Comparison of ENCODE assay signal across 18 cellular contexts in genomic region chr5:9058161-9058560, GRCh38.
DNase-seq lines count a peak whose midpoint lies in the region; ATAC-seq and TF ChIP-seq lines count a peak whose summit lies in the region.
"Had no signal": no experiment of that assay in that cellular context is flagged by ENCODE, and none has a peak within 500 bp of the region (broad histone marks: within the 10 kb centered on the region; RNA-seq: fewer than 3 reads in every experiment).

No MANE protein-coding gene starts in this region.

- H3K27me3 Mint-ChIP-seq in mesothelial cell of epicardium (ENCODE audit: low read depth) = no peaks in the 10 kb centered on the region

- H3K4me2 ChIP-seq in GM23248 (ENCODE audit: unreplicated experiment) = peak overlapping the region; percentile 64

- H3K27ac Mint-ChIP-seq in mesothelial cell of epicardium = no peak overlapping the region
- H3K27ac Mint-ChIP-seq: CD14-positive monocyte had no signal

- H3K79me2 ChIP-seq in ACC112 (ENCODE audit: control insufficient read depth, insufficient read depth, low read length, unreplicated experiment) (no peaks in the 10 kb centered on the region), GM23248 (ENCODE audit: insufficient read depth) (no peaks in the 10 kb centered on the region)

- no peaks in the 10 kb centered on the region for H4K20me1 ChIP-seq in GM23248 (ENCODE audit: insufficient read depth)

- DNase-seq in GM23248 (peak; percentile 41), epithelial cell of esophagus (ENCODE audit: low read depth) (peak; percentile 94), kidney glomerular epithelial cell (lab: John Stamatoyannopoulos, UW) (peak; percentile 11), hepatic stellate cell (ENCODE audit: low spot score) (no peak), mesothelial cell of epicardium (ENCODE audit: low spot score in 2 of 2, unreplicated experiment in 2 of 2) (no peak)
- DNase-seq in stimulated activated CD4-positive, alpha-beta T cell treated with anti-CD3 and anti-CD28 coated beads, Interleukin-4, amount 100 ng/mL, for 24 hours = no peak
- DNase-seq: Caco-2, HCEC 1CT, KBM-7, NCI-H1436, NCI-H2029, NCI-H2171 treated with DMSO at 0.1 percent for 48 hours, NCI-H748 treated with DMSO at 0.1 percent for 48 hours, RPMI8226 had no signal

- H3K9me3 ChIP-seq in GM23248 (ENCODE audit: low read depth) = no peaks in the 10 kb centered on the region
- H3K9me3 ChIP-seq: Caco-2, SJSA1 had no signal

- peaks cover 29% of the 10 kb centered on the region for H3F3A ChIP-seq in GM23248 (ENCODE audit: insufficient read depth)

- in situ Hi-C loops in GM23248 (cut with MboI) = no loop called here

- H3K36me3 Mint-ChIP-seq in mesothelial cell of epicardium = peaks cover 5% of the 10 kb centered on the region
- H3K36me3 Mint-ChIP-seq: CD14-positive monocyte had no signal

- H3K9ac ChIP-seq in GM23248 = peak overlapping the region; percentile 61; the same call in 1 of the 2 replicates

- H3K9me3 Mint-ChIP-seq in mesothelial cell of epicardium = no peaks in the 10 kb centered on the region

- H3K27me3 ChIP-seq in ACC112 (ENCODE audit: insufficient read depth, low read length) = no peaks in the 10 kb centered on the region
- no peaks in the 10 kb centered on the region for H3K27me3 ChIP-seq in GM23248 (replicated peaks; ENCODE audit: insufficient read depth)
- H3K27me3 ChIP-seq: SJSA1 had no signal

- H3K4me1 ChIP-seq in ACC112 (ENCODE audit: control insufficient read depth, insufficient read depth, low read length, unreplicated experiment) (peaks cover 33% of the 10 kb centered on the region), GM23248 (ENCODE audit: insufficient read depth) (peaks cover 44% of the 10 kb centered on the region)
- H3K4me1 ChIP-seq: Caco-2 had no signal

- H3K4me3 ChIP-seq in ACC112 (ENCODE audit: low read depth, low read length) = no peak overlapping the region
- no peak overlapping the region for H3K4me3 ChIP-seq in GM23248
- H3K4me3 ChIP-seq in epithelial cell of esophagus (ENCODE audit: low read length) = no peak overlapping the region
- H3K4me3 ChIP-seq: SJSA1 had no signal

- TF ChIP-seq CTCF in epithelial cell of esophagus (IDR thresholded peaks at IDR 0.05; ENCODE audit: insufficient read depth, low read depth, low read length, missing control alignments) (no peak), mesothelial cell of epicardium (IDR thresholded peaks at IDR 0.05; ENCODE audit: unreplicated experiment) (no peak)

- H3K27ac ChIP-seq in ACC112 (ENCODE audit: low read depth, low read length) (peak overlapping the region; percentile 92), GM23248 (peak overlapping the region; percentile 86)
- H3K27ac ChIP-seq: SJSA1 had no signal

- peaks cover 11% of the 10 kb centered on the region for H3K4me1 Mint-ChIP-seq in mesothelial cell of epicardium
- H3K4me1 Mint-ChIP-seq: CD14-positive monocyte had no signal

- H3K36me3 ChIP-seq in ACC112 (ENCODE audit: insufficient read depth, low read length) = no peaks in the 10 kb centered on the region
- H3K36me3 ChIP-seq in GM23248 (ENCODE audit: low read depth) = no peaks in the 10 kb centered on the region
- H3K36me3 ChIP-seq: SJSA1 had no signal

- H3K9me2 ChIP-seq in GM23248 (ENCODE audit: insufficient read depth) = no peaks in the 10 kb centered on the region

- no peak overlapping the region for H3K4me3 Mint-ChIP-seq in mesothelial cell of epicardium
- H3K4me3 Mint-ChIP-seq: CD14-positive monocyte had no signal

- no peak for ATAC-seq in GM21447 (IDR thresholded peaks at IDR 0.05; ENCODE audit: unreplicated experiment)

- H2AFZ ChIP-seq in ACC112 (ENCODE audit: low read length, unreplicated experiment) = no peak overlapping the region
- no peak overlapping the region for H2AFZ ChIP-seq in GM23248

Comparison
In these comparisons a context has a peak if more than half of its experiments do, and no peak if none do; other contexts are left out.
1. DNase-seq: peak in GM23248 (single experiment), epithelial cell of esophagus (single experiment) and kidney glomerular epithelial cell (single experiment); none in hepatic stellate cell (single experiment), stimulated activated CD4-positive, alpha-beta T cell treated with anti-CD3 and anti-CD28 coated beads, Interleukin-4, amount 100 ng/mL, for 24 hours (single experiment) and mesothelial cell of epicardium (0 of 2).